Comparison of ENCODE assay signal across 1 cellular context in genomic region chr7:11319491-11320274, GRCh38.
TF ChIP-seq lines count a peak whose summit lies in the region.

No MANE protein-coding gene starts in this region.

TF ChIP-seq in HepG2, 621 proteins besides CTCF, POLR2A, EP300 and RAD21 (continued from another document):
- no peak for TF ChIP-seq E2F2 (CRISPR knock-in tag; IDR thresholded peaks at IDR 0.05; ENCODE audit: borderline replicate concordance)
- no peak for TF ChIP-seq CCAR2 (optimal IDR thresholded peaks at IDR 0.05; ENCODE audit: low read depth, low read length)
- no peak for TF ChIP-seq ZNF253 (CRISPR knock-in tag; IDR thresholded peaks at IDR 0.05; ENCODE audit: borderline replicate concordance)
- TF ChIP-seq ZSCAN12 (CRISPR knock-in tag; IDR thresholded peaks at IDR 0.05): no peak
- TF ChIP-seq HMGA1 (CRISPR knock-in tag; conservative IDR thresholded peaks at IDR 0.05): no peak
- TF ChIP-seq NFATC3 (CRISPR knock-in tag; IDR thresholded peaks at IDR 0.05): no peak
- TF ChIP-seq IKZF4 (CRISPR knock-in tag; IDR thresholded peaks at IDR 0.05; ENCODE audit: borderline replicate concordance, low read depth, not compliant biosample characterization): no peak
- TF ChIP-seq MTA1 (CRISPR knock-in tag; IDR thresholded peaks at IDR 0.05; ENCODE audit: borderline replicate concordance): no peak
- no peak for TF ChIP-seq ARID5B (CRISPR knock-in tag; IDR thresholded peaks at IDR 0.05)
- TF ChIP-seq DBP (CRISPR knock-in tag; IDR thresholded peaks at IDR 0.05; ENCODE audit: not compliant biosample characterization): no peak
- no peak for TF ChIP-seq RBFOX2 (IDR thresholded peaks at IDR 0.05; ENCODE audit: low read depth, low read length)
- TF ChIP-seq ELF1 (CRISPR knock-in tag; IDR thresholded peaks at IDR 0.05): no peak
